18 cellular contexts compared by ENCODE assay signal in the genomic region with DNA sequence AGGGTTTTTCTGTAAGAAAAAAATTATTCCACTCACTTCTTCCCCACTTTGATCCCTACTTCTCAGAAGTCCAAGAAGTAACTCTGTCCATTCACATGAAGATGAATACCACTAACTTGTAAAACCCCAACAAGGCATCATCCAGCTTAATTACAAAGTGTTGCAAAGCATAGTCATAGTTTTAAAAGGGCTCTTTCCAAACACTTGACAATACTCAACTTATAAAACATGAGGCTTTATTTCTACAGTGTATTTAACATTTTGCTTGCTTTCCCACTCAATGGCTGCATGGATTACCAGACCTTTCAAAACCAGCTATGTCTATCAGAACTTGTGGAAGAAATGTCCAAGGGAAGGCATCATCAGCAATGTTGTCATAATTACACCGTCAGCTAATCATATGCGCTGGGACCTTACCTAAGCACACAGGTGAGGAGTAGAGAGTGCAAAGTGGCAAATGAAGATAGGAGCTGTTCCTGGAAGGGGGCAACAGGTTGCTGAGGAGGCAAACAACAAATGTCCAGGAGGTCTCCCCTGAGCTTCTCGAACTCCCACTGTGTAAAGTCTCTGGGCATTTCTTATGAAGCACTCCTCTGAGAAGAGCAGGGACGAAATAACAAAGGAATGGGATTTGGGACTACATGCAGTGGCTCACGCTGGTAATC.
"Had no signal": no experiment of that assay in that cellular context is flagged by ENCODE, and none has a peak within 500 bp of the region (broad histone marks: within the 10 kb centered on the region; RNA-seq: fewer than 3 reads in every experiment).

No MANE protein-coding gene starts in this region.

- DNase-seq: effector memory CD4-positive, alpha-beta T cell; heart right ventricle; hypothalamus; kidney glomerular epithelial cell; mucosa of descending colon; naive thymus-derived CD8-positive, alpha-beta T cell; psoas muscle; retina; right lobe of liver; spleen; stimulated activated CD4-positive, alpha-beta T cell treated with anti-CD3 and anti-CD28 coated beads, Interleukin-15, amount 100 ng/mL, for 24 hours; stimulated activated CD4-positive, alpha-beta T cell treated with anti-CD3 and anti-CD28 coated beads, Interleukin-1b, Interleukin-23, amount 100 ng/mL, for 48 hours; stimulated activated CD4-positive, alpha-beta T cell treated with anti-CD3 and anti-CD28 coated beads, Interleukin-4, amount 100 ng/mL, for 24 hours; tibial artery had no signal

- H3K9me3 Mint-ChIP-seq: naive thymus-derived CD8-positive, alpha-beta T cell; stimulated activated memory B cell treated with anti-CD40 and anti-IgM and Interleukin-4, amounts not matched to agents 10 μg/mL and 1 μg/mL and 100 μg/mL, for 72 hours; stimulated activated naive CD8-positive, alpha-beta T cell treated with anti-CD3 and anti-CD28 coated beads, Interleukin-15, Interleukin-2, amounts not matched to agents 100 ng/mL and 50 ng/mL, for 24 hours had no signal

- H3K36me3 Mint-ChIP-seq: naive thymus-derived CD8-positive, alpha-beta T cell; stimulated activated memory B cell treated with anti-CD40 and anti-IgM and Interleukin-4, amounts not matched to agents 10 μg/mL and 1 μg/mL and 100 μg/mL, for 72 hours had no signal

- H3K27ac Mint-ChIP-seq: naive thymus-derived CD8-positive, alpha-beta T cell; stimulated activated memory B cell treated with anti-CD40 and anti-IgM and Interleukin-4, amounts not matched to agents 10 μg/mL and 1 μg/mL and 100 μg/mL, for 72 hours; stimulated activated naive CD8-positive, alpha-beta T cell treated with anti-CD3 and anti-CD28 coated beads, Interleukin-15, Interleukin-2, amounts not matched to agents 100 ng/mL and 50 ng/mL, for 24 hours had no signal

- H3K4me1 Mint-ChIP-seq: naive thymus-derived CD8-positive, alpha-beta T cell had no signal

- H3K4me3 ChIP-seq: heart right ventricle, mucosa of descending colon, right lobe of liver, spleen, tibial artery had no signal

- H3K27me3 Mint-ChIP-seq: stimulated activated memory B cell treated with anti-CD40 and anti-IgM and Interleukin-4, amounts not matched to agents 10 μg/mL and 1 μg/mL and 100 μg/mL, for 72 hours; stimulated activated naive CD8-positive, alpha-beta T cell treated with anti-CD3 and anti-CD28 coated beads, Interleukin-15, Interleukin-2, amounts not matched to agents 100 ng/mL and 50 ng/mL, for 24 hours had no signal

- H3K4me1 ChIP-seq: spleen, tibial artery had no signal

- H3K36me3 ChIP-seq: heart right ventricle, neutrophil, right lobe of liver, spleen, tibial artery had no signal

- H3K4me3 Mint-ChIP-seq: naive thymus-derived CD8-positive, alpha-beta T cell; stimulated activated memory B cell treated with anti-CD40 and anti-IgM and Interleukin-4, amounts not matched to agents 10 μg/mL and 1 μg/mL and 100 μg/mL, for 72 hours; stimulated activated naive CD8-positive, alpha-beta T cell treated with anti-CD3 and anti-CD28 coated beads, Interleukin-15, Interleukin-2, amounts not matched to agents 100 ng/mL and 50 ng/mL, for 24 hours had no signal

- ATAC-seq: esophagus mucosa; heart right ventricle; mucosa of descending colon; naive thymus-derived CD8-positive, alpha-beta T cell; right lobe of liver; stimulated activated memory B cell treated with anti-CD40 and anti-IgM and Interleukin-4, amounts not matched to agents 10 μg/mL and 1 μg/mL and 100 μg/mL, for 72 hours had no signal

- H3K9me3 ChIP-seq: heart right ventricle, mucosa of descending colon, neutrophil, psoas muscle, right lobe of liver, spleen, tibial artery had no signal

- H3K27ac ChIP-seq: heart right ventricle, neutrophil, psoas muscle, right lobe of liver, spleen, tibial artery had no signal

- H3K27me3 ChIP-seq: heart right ventricle, neutrophil, right lobe of liver, spleen, tibial artery had no signal
